In the genomic region with DNA sequence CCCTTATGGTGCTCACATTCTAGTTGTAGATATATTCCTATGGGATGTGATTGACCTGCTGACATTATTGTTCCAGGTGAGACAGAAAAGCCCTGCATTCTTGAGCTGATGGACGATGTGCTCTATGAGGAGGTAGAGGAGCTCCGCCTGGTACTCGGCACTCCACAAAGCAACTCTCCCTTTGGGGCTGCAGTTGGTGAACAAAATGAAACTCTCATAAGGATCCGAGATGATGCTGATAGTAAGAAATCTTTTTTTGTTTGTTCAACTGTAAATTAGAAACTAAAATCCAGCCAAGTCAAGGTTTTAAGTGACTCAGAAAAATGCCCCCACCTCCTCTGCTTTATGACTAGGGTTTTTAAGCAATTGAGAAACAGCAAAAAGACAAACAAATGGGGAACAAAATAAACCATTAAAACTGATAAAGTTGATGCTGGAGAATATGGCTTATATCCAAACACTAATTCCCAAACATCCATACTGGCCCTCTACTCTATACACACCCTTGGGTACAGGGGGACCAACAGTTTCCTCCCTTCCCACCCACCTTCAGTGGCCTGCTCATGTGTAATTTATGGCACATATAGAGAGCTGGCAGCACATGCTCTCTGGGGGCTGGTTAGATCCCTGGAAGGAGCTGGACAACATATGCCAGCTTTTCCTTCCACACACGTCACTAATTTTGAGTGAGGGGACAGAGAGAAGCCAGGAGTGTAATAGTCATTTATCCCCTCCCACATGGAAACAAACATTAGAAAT, we compare ENCODE assay signal across 21 cellular contexts.
DNase-seq lines count a peak whose midpoint lies in the region; ATAC-seq and TF ChIP-seq lines count a peak whose summit lies in the region.
"Had no signal": no experiment of that assay in that cellular context is flagged by ENCODE, and none has a peak within 500 bp of the region (broad histone marks: within the 10 kb centered on the region; RNA-seq: fewer than 3 reads in every experiment).

No MANE protein-coding gene starts in this region.

- H3K27ac Mint-ChIP-seq in nephron progenitor cell = peak overlapping the region; percentile 78
- no peak overlapping the region for H3K27ac Mint-ChIP-seq in stimulated activated naive CD8-positive, alpha-beta T cell treated with anti-CD3 and anti-CD28 coated beads, Interleukin-15, amount 100 ng/mL, for 72 hours
- H3K27ac Mint-ChIP-seq: activated CD8-positive, alpha-beta T cell treated with anti-CD3 and anti-CD28 coated beads, Interleukin-2, amount 10 ng/mL, durations not matched to agents 7 days and 5 days; immature natural killer cell; natural killer cell had no signal

- H3K36me3 Mint-ChIP-seq in nephron progenitor cell (ENCODE audit: low read depth) = peaks cover 9% of the 10 kb centered on the region
- H3K36me3 Mint-ChIP-seq: immature natural killer cell, natural killer cell had no signal

- H3K4me1 Mint-ChIP-seq in nephron progenitor cell = no peaks in the 10 kb centered on the region
- H3K4me1 Mint-ChIP-seq in stimulated activated naive CD8-positive, alpha-beta T cell treated with anti-CD3 and anti-CD28 coated beads, Interleukin-15, amount 100 ng/mL, for 72 hours = no peaks in the 10 kb centered on the region
- H3K4me1 Mint-ChIP-seq: immature natural killer cell, natural killer cell had no signal

- no peaks in the 10 kb centered on the region for H3K27me3 Mint-ChIP-seq in nephron progenitor cell (ENCODE audit: low read depth, poor library complexity)
- peaks cover 8% of the 10 kb centered on the region for H3K27me3 Mint-ChIP-seq in stimulated activated naive CD8-positive, alpha-beta T cell treated with anti-CD3 and anti-CD28 coated beads, Interleukin-15, amount 100 ng/mL, for 72 hours

- no peak for TF ChIP-seq POLR2A in vagina (IDR thresholded peaks at IDR 0.05)

- ATAC-seq in GM19324 (IDR thresholded peaks at IDR 0.05; ENCODE audit: low FRiP score, unreplicated experiment) (peak; percentile 75), HG02588 (IDR thresholded peaks at IDR 0.05; ENCODE audit: unreplicated experiment) (peak; percentile 87), HG03342 (IDR thresholded peaks at IDR 0.05; ENCODE audit: unreplicated experiment) (peak; percentile 59)
- no peak for ATAC-seq in stimulated activated naive CD8-positive, alpha-beta T cell treated with anti-CD3 and anti-CD28 coated beads, Interleukin-15, amount 100 ng/mL, for 72 hours
- ATAC-seq: activated CD8-positive, alpha-beta T cell treated with anti-CD3 and anti-CD28 coated beads, Interleukin-2, amount 10 ng/mL, durations not matched to agents 7 days and 5 days; esophagus mucosa; natural killer cell had no signal

- no peak overlapping the region for H3K4me3 Mint-ChIP-seq in nephron progenitor cell
- no peak overlapping the region for H3K4me3 Mint-ChIP-seq in stimulated activated naive CD8-positive, alpha-beta T cell treated with anti-CD3 and anti-CD28 coated beads, Interleukin-15, amount 100 ng/mL, for 72 hours
- H3K4me3 Mint-ChIP-seq: activated CD8-positive, alpha-beta T cell treated with anti-CD3 and anti-CD28 coated beads, Interleukin-2, amount 10 ng/mL, durations not matched to agents 7 days and 5 days; immature natural killer cell; natural killer cell had no signal

- H3K4me1 ChIP-seq in vagina = no peaks in the 10 kb centered on the region
- H3K4me1 ChIP-seq: BE2C had no signal

- no peaks in the 10 kb centered on the region for H3K27me3 ChIP-seq in vagina
- H3K27me3 ChIP-seq: BE2C, dorsolateral prefrontal cortex had no signal

- no peak overlapping the region for H3K27ac ChIP-seq in vagina
- H3K27ac ChIP-seq in substantia nigra (ENCODE audit: low read depth, low read length, poor library complexity, severe bottlenecking) = no peak overlapping the region
- H3K27ac ChIP-seq: dorsolateral prefrontal cortex had no signal

- TF ChIP-seq CTCF in nephron progenitor cell (IDR thresholded peaks at IDR 0.05) (no peak), vagina (IDR thresholded peaks at IDR 0.05) (no peak)

- no peaks in the 10 kb centered on the region for H3K9me3 Mint-ChIP-seq in nephron progenitor cell
- no peaks in the 10 kb centered on the region for H3K9me3 Mint-ChIP-seq in stimulated activated naive CD8-positive, alpha-beta T cell treated with anti-CD3 and anti-CD28 coated beads, Interleukin-15, amount 100 ng/mL, for 72 hours

- no peak for DNase-seq in nephron progenitor cell
- no peak for DNase-seq in vagina (ENCODE audit: extremely low spot score in 2 of 2)
- DNase-seq in stimulated activated naive CD8-positive, alpha-beta T cell treated with anti-CD3 and anti-CD28 coated beads, Interleukin-15, amount 100 ng/mL, for 72 hours = no peak
- DNase-seq in GOT3 (lab: John Stamatoyannopoulos, UW) = no peak
- DNase-seq in substantia nigra (lab: John Stamatoyannopoulos, UW) = no peak
- DNase-seq: activated CD8-positive, alpha-beta T cell treated with anti-CD3 and anti-CD28 coated beads, Interleukin-2, amount 10 ng/mL, durations not matched to agents 7 days and 5 days; BE2C; dorsolateral prefrontal cortex; glutamatergic neuron; immature natural killer cell; natural killer cell; NCI-H146; NCI-H226; NK-92 treated with Interleukin-12 subunit alpha and Interleukin-12 subunit beta, amount 100 ng/mL, for 24 hours; posterior cingulate gyrus; RPMI8226; trophoblast cell had no signal

- H3K9me3 ChIP-seq in vagina = no peaks in the 10 kb centered on the region
- H3K9me3 ChIP-seq: BE2C had no signal

- H3K4me3 ChIP-seq in vagina = no peak overlapping the region
- H3K4me3 ChIP-seq: dorsolateral prefrontal cortex had no signal

- no peaks in the 10 kb centered on the region for H3K36me3 ChIP-seq in vagina
- H3K36me3 ChIP-seq: BE2C had no signal

- intact Hi-C loops in vagina (cut with DNase I) = no loop called here
